ENCODE assay signal across 1 cellular context in the genomic region with DNA sequence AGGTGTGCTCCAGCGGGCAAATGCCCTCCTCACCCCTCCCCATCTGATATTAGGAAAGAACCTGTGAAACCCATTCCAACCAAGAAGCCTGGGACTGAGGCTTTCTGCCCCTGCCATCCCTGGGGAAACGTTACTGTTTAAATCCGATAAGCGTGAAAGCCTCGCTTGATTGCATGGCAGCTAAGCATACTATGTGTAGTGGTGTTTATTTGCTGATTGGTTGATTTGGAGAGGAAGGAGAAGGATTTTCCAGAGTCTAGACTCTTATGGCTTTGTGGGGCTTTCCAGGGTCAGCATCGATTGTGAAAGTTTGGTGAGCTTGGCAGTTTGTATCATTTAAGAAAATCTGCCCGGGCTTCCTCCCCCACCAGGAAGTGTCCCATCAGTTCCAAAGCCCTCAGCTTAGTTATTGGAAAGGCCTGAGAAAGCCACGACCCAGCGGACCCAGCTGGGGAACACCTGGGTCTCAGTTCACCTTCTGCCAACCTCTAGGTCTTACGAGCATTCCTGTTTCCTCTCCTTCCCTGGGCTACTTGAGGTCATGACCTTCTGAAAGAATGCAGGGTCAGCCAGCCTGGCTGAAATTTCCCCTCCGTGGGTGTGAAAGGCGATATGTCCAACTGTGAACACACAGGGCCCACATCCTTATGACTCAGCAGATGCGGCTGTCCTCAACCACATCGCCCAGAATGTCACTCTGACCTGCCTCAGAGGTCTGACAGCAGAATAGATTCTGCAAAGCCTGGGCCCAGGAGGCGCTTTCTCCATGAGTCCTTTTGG.
A peak's percentile ranks its signal among the peaks of the same experiment; 100 is the strongest.
TF ChIP-seq lines count a peak whose summit lies in the region.

No MANE protein-coding gene starts in this region.

TF ChIP-seq in K562, 482 proteins besides CTCF, POLR2A, EP300 and RAD21 (continued from another document and continues in another):
- TF ChIP-seq, protein P1, sequence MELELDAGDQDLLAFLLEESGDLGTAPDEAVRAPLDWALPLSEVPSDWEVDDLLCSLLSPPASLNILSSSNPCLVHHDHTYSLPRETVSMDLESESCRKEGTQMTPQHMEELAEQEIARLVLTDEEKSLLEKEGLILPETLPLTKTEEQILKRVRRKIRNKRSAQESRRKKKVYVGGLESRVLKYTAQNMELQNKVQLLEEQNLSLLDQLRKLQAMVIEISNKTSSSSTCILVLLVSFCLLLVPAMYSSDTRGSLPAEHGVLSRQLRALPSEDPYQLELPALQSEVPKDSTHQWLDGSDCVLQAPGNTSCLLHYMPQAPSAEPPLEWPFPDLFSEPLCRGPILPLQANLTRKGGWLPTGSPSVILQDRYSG (tag; conservative IDR thresholded peaks at IDR 0.05; ENCODE audit: low read depth), result peak; percentile 77; the same call in 1 of the 2 replicates
- TF ChIP-seq, protein P2, sequence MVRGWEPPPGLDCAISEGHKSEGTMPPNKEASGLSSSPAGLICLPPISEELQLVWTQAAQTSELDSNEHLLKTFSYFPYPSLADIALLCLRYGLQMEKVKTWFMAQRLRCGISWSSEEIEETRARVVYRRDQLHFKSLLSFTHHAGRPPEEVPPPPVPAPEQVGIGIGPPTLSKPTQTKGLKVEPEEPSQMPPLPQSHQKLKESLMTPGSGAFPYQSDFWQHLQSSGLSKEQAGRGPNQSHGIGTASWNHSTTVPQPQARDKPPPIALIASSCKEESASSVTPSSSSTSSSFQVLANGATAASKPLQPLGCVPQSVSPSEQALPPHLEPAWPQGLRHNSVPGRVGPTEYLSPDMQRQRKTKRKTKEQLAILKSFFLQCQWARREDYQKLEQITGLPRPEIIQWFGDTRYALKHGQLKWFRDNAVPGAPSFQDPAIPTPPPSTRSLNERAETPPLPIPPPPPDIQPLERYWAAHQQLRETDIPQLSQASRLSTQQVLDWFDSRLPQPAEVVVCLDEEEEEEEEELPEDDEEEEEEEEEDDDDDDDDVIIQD (CRISPR knock-in tag; IDR thresholded peaks at IDR 0.05), result no peak
- no peak for TF ChIP-seq NFYB (IDR thresholded peaks at IDR 0.05; ENCODE audit: extremely low read depth, insufficient read length)
- peak; percentile 74 for TF ChIP-seq MYNN (IDR thresholded peaks at IDR 0.05)
- no peak for TF ChIP-seq MYNN (CRISPR knock-in tag; IDR thresholded peaks at IDR 0.05)
- no peak for TF ChIP-seq CHD2 (IDR thresholded peaks at IDR 0.05; ENCODE audit: low read depth, low read length)
- TF ChIP-seq, protein P3, sequence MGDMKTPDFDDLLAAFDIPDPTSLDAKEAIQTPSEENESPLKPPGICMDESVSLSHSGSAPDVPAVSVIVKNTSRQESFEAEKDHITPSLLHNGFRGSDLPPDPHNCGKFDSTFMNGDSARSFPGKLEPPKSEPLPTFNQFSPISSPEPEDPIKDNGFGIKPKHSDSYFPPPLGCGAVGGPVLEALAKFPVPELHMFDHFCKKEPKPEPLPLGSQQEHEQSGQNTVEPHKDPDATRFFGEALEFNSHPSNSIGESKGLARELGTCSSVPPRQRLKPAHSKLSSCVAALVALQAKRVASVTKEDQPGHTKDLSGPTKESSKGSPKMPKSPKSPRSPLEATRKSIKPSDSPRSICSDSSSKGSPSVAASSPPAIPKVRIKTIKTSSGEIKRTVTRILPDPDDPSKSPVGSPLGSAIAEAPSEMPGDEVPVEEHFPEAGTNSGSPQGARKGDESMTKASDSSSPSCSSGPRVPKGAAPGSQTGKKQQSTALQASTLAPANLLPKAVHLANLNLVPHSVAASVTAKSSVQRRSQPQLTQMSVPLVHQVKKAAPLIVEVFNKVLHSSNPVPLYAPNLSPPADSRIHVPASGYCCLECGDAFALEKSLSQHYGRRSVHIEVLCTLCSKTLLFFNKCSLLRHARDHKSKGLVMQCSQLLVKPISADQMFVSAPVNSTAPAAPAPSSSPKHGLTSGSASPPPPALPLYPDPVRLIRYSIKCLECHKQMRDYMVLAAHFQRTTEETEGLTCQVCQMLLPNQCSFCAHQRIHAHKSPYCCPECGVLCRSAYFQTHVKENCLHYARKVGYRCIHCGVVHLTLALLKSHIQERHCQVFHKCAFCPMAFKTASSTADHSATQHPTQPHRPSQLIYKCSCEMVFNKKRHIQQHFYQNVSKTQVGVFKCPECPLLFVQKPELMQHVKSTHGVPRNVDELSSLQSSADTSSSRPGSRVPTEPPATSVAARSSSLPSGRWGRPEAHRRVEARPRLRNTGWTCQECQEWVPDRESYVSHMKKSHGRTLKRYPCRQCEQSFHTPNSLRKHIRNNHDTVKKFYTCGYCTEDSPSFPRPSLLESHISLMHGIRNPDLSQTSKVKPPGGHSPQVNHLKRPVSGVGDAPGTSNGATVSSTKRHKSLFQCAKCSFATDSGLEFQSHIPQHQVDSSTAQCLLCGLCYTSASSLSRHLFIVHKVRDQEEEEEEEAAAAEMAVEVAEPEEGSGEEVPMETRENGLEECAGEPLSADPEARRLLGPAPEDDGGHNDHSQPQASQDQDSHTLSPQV (IDR thresholded peaks at IDR 0.05), result peak; percentile 96
- TF ChIP-seq ARID2 (IDR thresholded peaks at IDR 0.05), result no peak
- 0 out of 2 replicates have a peak, but pooled peaks have one; percentile 29 for TF ChIP-seq GATAD2B (IDR thresholded peaks at IDR 0.05; ENCODE audit: borderline replicate concordance)
- TF ChIP-seq, protein P4, sequence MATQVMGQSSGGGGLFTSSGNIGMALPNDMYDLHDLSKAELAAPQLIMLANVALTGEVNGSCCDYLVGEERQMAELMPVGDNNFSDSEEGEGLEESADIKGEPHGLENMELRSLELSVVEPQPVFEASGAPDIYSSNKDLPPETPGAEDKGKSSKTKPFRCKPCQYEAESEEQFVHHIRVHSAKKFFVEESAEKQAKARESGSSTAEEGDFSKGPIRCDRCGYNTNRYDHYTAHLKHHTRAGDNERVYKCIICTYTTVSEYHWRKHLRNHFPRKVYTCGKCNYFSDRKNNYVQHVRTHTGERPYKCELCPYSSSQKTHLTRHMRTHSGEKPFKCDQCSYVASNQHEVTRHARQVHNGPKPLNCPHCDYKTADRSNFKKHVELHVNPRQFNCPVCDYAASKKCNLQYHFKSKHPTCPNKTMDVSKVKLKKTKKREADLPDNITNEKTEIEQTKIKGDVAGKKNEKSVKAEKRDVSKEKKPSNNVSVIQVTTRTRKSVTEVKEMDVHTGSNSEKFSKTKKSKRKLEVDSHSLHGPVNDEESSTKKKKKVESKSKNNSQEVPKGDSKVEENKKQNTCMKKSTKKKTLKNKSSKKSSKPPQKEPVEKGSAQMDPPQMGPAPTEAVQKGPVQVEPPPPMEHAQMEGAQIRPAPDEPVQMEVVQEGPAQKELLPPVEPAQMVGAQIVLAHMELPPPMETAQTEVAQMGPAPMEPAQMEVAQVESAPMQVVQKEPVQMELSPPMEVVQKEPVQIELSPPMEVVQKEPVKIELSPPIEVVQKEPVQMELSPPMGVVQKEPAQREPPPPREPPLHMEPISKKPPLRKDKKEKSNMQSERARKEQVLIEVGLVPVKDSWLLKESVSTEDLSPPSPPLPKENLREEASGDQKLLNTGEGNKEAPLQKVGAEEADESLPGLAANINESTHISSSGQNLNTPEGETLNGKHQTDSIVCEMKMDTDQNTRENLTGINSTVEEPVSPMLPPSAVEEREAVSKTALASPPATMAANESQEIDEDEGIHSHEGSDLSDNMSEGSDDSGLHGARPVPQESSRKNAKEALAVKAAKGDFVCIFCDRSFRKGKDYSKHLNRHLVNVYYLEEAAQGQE (CRISPR knock-in tag; IDR thresholded peaks at IDR 0.05; ENCODE audit: low read depth), result peak; percentile 58; the same call in 1 of the 2 replicates
- TF ChIP-seq NR2C1 (IDR thresholded peaks at IDR 0.05), result peak; percentile 88
- peak; percentile 92 for TF ChIP-seq NR2C1 (tag; IDR thresholded peaks at IDR 0.05)
- TF ChIP-seq TCF7 (IDR thresholded peaks at IDR 0.05; ENCODE audit: borderline replicate concordance), result 0 out of 2 replicates have a peak, but pooled peaks have one; percentile 44
- TF ChIP-seq, protein P5, sequence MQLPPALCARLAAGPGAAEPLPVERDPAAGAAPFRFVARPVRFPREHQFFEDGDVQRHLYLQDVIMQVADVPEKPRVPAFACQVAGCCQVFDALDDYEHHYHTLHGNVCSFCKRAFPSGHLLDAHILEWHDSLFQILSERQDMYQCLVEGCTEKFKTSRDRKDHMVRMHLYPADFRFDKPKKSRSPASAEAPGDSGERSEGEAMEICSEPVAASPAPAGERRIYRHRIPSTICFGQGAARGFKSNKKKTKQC (CRISPR knock-in tag; IDR thresholded peaks at IDR 0.05), result no peak
- TF ChIP-seq, protein P6, sequence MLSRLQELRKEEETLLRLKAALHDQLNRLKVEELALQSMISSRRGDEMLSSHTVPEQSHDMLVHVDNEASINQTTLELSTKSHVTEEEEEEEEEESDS (CRISPR knock-in tag; IDR thresholded peaks at IDR 0.05), result no peak
- TF ChIP-seq, protein P7, sequence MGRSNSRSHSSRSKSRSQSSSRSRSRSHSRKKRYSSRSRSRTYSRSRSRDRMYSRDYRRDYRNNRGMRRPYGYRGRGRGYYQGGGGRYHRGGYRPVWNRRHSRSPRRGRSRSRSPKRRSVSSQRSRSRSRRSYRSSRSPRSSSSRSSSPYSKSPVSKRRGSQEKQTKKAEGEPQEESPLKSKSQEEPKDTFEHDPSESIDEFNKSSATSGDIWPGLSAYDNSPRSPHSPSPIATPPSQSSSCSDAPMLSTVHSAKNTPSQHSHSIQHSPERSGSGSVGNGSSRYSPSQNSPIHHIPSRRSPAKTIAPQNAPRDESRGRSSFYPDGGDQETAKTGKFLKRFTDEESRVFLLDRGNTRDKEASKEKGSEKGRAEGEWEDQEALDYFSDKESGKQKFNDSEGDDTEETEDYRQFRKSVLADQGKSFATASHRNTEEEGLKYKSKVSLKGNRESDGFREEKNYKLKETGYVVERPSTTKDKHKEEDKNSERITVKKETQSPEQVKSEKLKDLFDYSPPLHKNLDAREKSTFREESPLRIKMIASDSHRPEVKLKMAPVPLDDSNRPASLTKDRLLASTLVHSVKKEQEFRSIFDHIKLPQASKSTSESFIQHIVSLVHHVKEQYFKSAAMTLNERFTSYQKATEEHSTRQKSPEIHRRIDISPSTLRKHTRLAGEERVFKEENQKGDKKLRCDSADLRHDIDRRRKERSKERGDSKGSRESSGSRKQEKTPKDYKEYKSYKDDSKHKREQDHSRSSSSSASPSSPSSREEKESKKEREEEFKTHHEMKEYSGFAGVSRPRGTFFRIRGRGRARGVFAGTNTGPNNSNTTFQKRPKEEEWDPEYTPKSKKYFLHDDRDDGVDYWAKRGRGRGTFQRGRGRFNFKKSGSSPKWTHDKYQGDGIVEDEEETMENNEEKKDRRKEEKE (IDR thresholded peaks at IDR 0.05; ENCODE audit: borderline replicate concordance in 1 of 2, control insufficient read depth in 1 of 2, low read depth in 2 of 2, low read length in 1 of 2), result no peak
- TF ChIP-seq MXI1 (IDR thresholded peaks at IDR 0.05; ENCODE audit: low read depth, low read length), result no peak
- no peak for TF ChIP-seq MTF1 (CRISPR knock-in tag; IDR thresholded peaks at IDR 0.05; ENCODE audit: borderline replicate concordance)
- 0 out of 2 replicates have a peak, but pooled peaks have one; percentile 33 for TF ChIP-seq ZNF354B (CRISPR knock-in tag; IDR thresholded peaks at IDR 0.05)
- TF ChIP-seq RBBP5 (IDR thresholded peaks at IDR 0.05; ENCODE audit: borderline replicate concordance, insufficient read depth, low read length, poor library complexity, severe bottlenecking), result no peak
- TF ChIP-seq SRSF9 (IDR thresholded peaks at IDR 0.05; ENCODE audit: borderline replicate concordance, low read depth, low read length), result no peak
- TF ChIP-seq ZNF212 (CRISPR knock-in tag; IDR thresholded peaks at IDR 0.05), result 0 out of 2 replicates have a peak, but pooled peaks have one; percentile 8
- no peak for TF ChIP-seq SNIP1 (IDR thresholded peaks at IDR 0.05; ENCODE audit: low read depth)
- TF ChIP-seq ZNF174 (CRISPR knock-in tag; IDR thresholded peaks at IDR 0.05), result no peak
- peak in 1 of 2 experiments; percentile 51; a peak in 2 of 4 replicates for TF ChIP-seq ARNT (IDR thresholded peaks at IDR 0.05)
- no peak for TF ChIP-seq ZNF699 (CRISPR knock-in tag; IDR thresholded peaks at IDR 0.05; ENCODE audit: insufficient replicate concordance)
- no peak for TF ChIP-seq PHB (CRISPR knock-in tag; IDR thresholded peaks at IDR 0.05)
- TF ChIP-seq, protein P8, sequence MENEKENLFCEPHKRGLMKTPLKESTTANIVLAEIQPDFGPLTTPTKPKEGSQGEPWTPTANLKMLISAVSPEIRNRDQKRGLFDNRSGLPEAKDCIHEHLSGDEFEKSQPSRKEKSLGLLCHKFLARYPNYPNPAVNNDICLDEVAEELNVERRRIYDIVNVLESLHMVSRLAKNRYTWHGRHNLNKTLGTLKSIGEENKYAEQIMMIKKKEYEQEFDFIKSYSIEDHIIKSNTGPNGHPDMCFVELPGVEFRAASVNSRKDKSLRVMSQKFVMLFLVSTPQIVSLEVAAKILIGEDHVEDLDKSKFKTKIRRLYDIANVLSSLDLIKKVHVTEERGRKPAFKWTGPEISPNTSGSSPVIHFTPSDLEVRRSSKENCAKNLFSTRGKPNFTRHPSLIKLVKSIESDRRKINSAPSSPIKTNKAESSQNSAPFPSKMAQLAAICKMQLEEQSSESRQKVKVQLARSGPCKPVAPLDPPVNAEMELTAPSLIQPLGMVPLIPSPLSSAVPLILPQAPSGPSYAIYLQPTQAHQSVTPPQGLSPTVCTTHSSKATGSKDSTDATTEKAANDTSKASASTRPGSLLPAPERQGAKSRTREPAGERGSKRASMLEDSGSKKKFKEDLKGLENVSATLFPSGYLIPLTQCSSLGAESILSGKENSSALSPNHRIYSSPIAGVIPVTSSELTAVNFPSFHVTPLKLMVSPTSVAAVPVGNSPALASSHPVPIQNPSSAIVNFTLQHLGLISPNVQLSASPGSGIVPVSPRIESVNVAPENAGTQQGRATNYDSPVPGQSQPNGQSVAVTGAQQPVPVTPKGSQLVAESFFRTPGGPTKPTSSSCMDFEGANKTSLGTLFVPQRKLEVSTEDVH (IDR thresholded peaks at IDR 0.05; ENCODE audit: low read depth, partially characterized antibody), result no peak
- TF ChIP-seq, protein P9, sequence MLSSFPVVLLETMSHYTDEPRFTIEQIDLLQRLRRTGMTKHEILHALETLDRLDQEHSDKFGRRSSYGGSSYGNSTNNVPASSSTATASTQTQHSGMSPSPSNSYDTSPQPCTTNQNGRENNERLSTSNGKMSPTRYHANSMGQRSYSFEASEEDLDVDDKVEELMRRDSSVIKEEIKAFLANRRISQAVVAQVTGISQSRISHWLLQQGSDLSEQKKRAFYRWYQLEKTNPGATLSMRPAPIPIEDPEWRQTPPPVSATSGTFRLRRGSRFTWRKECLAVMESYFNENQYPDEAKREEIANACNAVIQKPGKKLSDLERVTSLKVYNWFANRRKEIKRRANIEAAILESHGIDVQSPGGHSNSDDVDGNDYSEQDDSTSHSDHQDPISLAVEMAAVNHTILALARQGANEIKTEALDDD (IDR thresholded peaks at IDR 0.05), result peak; percentile 49; the same call in 1 of the 2 replicates
- no peak for TF ChIP-seq ZFP36 (IDR thresholded peaks at IDR 0.05; ENCODE audit: low read depth, low read length, partially characterized antibody)
- TF ChIP-seq HNRNPLL (IDR thresholded peaks at IDR 0.05; ENCODE audit: low read depth, low read length, poor library complexity, severe bottlenecking), result peak; percentile 12
- no peak for TF ChIP-seq BRD9 (IDR thresholded peaks at IDR 0.05; ENCODE audit: low read depth, partially characterized antibody)
- no peak for TF ChIP-seq IFI16 (CRISPR knock-in tag; IDR thresholded peaks at IDR 0.05)
- no peak for TF ChIP-seq PTTG1 (tag; IDR thresholded peaks at IDR 0.05; ENCODE audit: low read depth)
- TF ChIP-seq, protein P10, sequence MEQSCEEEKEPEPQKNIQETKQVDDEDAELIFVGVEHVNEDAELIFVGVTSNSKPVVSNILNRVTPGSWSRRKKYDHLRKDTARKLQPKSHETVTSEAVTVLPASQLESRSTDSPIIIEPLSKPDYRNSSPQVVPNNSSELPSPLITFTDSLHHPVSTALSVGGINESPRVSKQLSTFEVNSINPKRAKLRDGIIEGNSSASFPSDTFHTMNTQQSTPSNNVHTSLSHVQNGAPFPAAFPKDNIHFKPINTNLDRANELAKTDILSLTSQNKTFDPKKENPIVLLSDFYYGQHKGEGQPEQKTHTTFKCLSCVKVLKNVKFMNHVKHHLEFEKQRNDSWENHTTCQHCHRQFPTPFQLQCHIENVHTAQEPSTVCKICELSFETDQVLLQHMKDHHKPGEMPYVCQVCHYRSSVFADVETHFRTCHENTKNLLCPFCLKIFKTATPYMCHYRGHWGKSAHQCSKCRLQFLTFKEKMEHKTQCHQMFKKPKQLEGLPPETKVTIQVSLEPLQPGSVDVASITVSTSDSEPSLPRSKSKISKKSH (CRISPR knock-in tag; IDR thresholded peaks at IDR 0.05), result no peak
